Comparison of ENCODE assay signal across 8 cellular contexts in genomic region chr13:74132768-74133656, GRCh38. TPM values are rescaled to one million over a fixed set of nuclear protein-coding genes. Genes with fewer than 3 reads are reported as not detected.
A peak's percentile ranks its signal among the peaks of the same experiment; 100 is the strongest.
DNase-seq lines count a peak whose midpoint lies in the region; ATAC-seq and TF ChIP-seq lines count a peak whose summit lies in the region.

No MANE protein-coding gene starts in this region.

- H3K4me1 ChIP-seq in heart right ventricle (peaks cover 0 to 54% (median 36%) of the 10 kb centered on the region in 9 donors), prostate gland (replicated peaks) (no peaks in the 10 kb centered on the region)

- peak overlapping the region in 1 of 2 donors; percentile 99 for H3K27ac Mint-ChIP-seq in activated naive CD4-positive, alpha-beta T cell treated with anti-CD3 and anti-CD28 coated beads, Interleukin-2, amount 50 U/mL, for 72 hours

- peak in 1 of 2 donors; percentile 11 for ATAC-seq in activated naive CD4-positive, alpha-beta T cell treated with anti-CD3 and anti-CD28 coated beads, Interleukin-2, amount 50 U/mL, for 72 hours
- ATAC-seq in heart right ventricle (peak in 4 of 8 donors; percentile 11 to 22 (median 14)), GM21423 (IDR thresholded peaks at IDR 0.05; ENCODE audit: unreplicated experiment) (no peak), HG03521 (IDR thresholded peaks at IDR 0.05; ENCODE audit: unreplicated experiment) (no peak), GM21528 (IDR thresholded peaks at IDR 0.05; ENCODE audit: low FRiP score, unreplicated experiment) (no peak)

- TF ChIP-seq POLR2A in prostate gland (IDR thresholded peaks at IDR 0.05) = no peak

- TF ChIP-seq CTCF in GM12875 (IDR thresholded peaks at IDR 0.05; ENCODE audit: borderline replicate concordance, insufficient read depth, low read depth, low read length) (no peak), heart right ventricle (IDR thresholded peaks at IDR 0.05) (peak in 1 of 9 donors; percentile 4), prostate gland (IDR thresholded peaks at IDR 0.05) (no peak)

- H3K9me3 Mint-ChIP-seq in activated naive CD4-positive, alpha-beta T cell treated with anti-CD3 and anti-CD28 coated beads, Interleukin-2, amount 50 U/mL, for 72 hours = no peaks in the 10 kb centered on the region

- WGBS in heart right ventricle, 2 donors = 1% methylated on average over 34 of the region's 34 CpGs
- under 1% methylated on average over 34 of the region's 34 CpGs for WGBS in prostate gland

- H3K36me3 ChIP-seq in heart right ventricle = no peaks in the 10 kb centered on the region
- H3K36me3 ChIP-seq in prostate gland = no peaks in the 10 kb centered on the region

- H3K9me3 ChIP-seq in heart right ventricle (no peaks in the 10 kb centered on the region), prostate gland (no peaks in the 10 kb centered on the region)

- intact Hi-C loops in heart right ventricle (cut with DNase I) (loop anchor here in 9 of 10 donors (1.0 to 10.0 kb wide), 17 partner anchors 46 to 1082 kb away; no protein-coding TSS in a partner anchor), prostate gland (cut with DNase I) (loop anchor here (5.0 to 10.0 kb wide), 4 partner anchors 71 to 366 kb away; no protein-coding TSS in a partner anchor)

- H3K27ac ChIP-seq in heart right ventricle (peak overlapping the region; percentile 93 to 99 (median 97)), prostate gland (peak overlapping the region; percentile 85 to 86)

- H3K36me3 Mint-ChIP-seq in activated naive CD4-positive, alpha-beta T cell treated with anti-CD3 and anti-CD28 coated beads, Interleukin-2, amount 50 U/mL, for 72 hours = peaks cover 12 to 21% of the 10 kb centered on the region in 2 donors

- peaks cover 0 to 12% (median 0%) of the 10 kb centered on the region in 7 donors for H3K27me3 ChIP-seq in heart right ventricle
- H3K27me3 ChIP-seq in prostate gland (replicated peaks; ENCODE audit: insufficient read depth) = no peaks in the 10 kb centered on the region

- H3K4me3 ChIP-seq in GM12875 (ENCODE audit: low read depth, low read length) (peak overlapping the region; percentile 64), heart right ventricle (peak overlapping the region; percentile 65 to 98 (median 89)), prostate gland (peak overlapping the region; percentile 77 to 88)

- DNase-seq in SHP77 treated with DMSO at 0.1 percent for 48 hours (lab: John Stamatoyannopoulos, UW) (peak; percentile 20), heart right ventricle (peak; percentile 32 to 37), prostate gland (ENCODE audit: low spot score) (no peak)
- DNase-seq in activated naive CD4-positive, alpha-beta T cell treated with anti-CD3 and anti-CD28 coated beads, Interleukin-2, amount 50 U/mL, for 72 hours (ENCODE audit: low spot score in 2 of 2) = peak; percentile 39 to 59

RNA-seq across cellular contexts. Expression of gene KLF12, which starts 1.2 kb away (rescaled TPM):
- 10 to 100 TPM; 18.4 to 25.6 TPM for total RNA-seq in activated naive CD4-positive, alpha-beta T cell treated with anti-CD3 and anti-CD28 coated beads, Interleukin-2, amount 50 U/mL, for 72 hours
- total RNA-seq in heart right ventricle (10 to 100 TPM; 11.2 to 23.9 (median 21.2) TPM), prostate gland (1 to 10 TPM; 2.8 to 9.7 TPM)
- polyA plus RNA-seq in heart right ventricle = 1 to 10 TPM; 2.1 to 3.5 TPM
